1 cellular context compared by ENCODE assay signal in genomic region chr15:65904301-65904700, GRCh38.
TF ChIP-seq lines count a peak whose summit lies in the region.

No MANE protein-coding gene starts in this region.

TF ChIP-seq in SK-N-SH, 30 proteins besides CTCF, POLR2A, EP300 and RAD21 (continued from another document):
- TF ChIP-seq JUND (IDR thresholded peaks at IDR 0.05) (no peak), TEAD4 (IDR thresholded peaks at IDR 0.05; ENCODE audit: borderline replicate concordance, insufficient read depth) (no peak), FOSL2 (IDR thresholded peaks at IDR 0.05; ENCODE audit: borderline replicate concordance, low read depth) (no peak), ELF1 (IDR thresholded peaks at IDR 0.05) (no peak), TAF1 (IDR thresholded peaks at IDR 0.05; ENCODE audit: borderline replicate concordance, low read depth, low read length) (no peak), FOXM1 (IDR thresholded peaks at IDR 0.05; ENCODE audit: low read depth) (no peak), REST (IDR thresholded peaks at IDR 0.05; ENCODE audit: low read depth, low read length) (no peak), POLR2AphosphoS5 (IDR thresholded peaks at IDR 0.05; ENCODE audit: low read depth, low read length) (no peak), NFIC (IDR thresholded peaks at IDR 0.05; ENCODE audit: borderline replicate concordance) (no peak), YY1 (IDR thresholded peaks at IDR 0.05; ENCODE audit: low read depth) (no peak), MEF2A (IDR thresholded peaks at IDR 0.05; ENCODE audit: borderline replicate concordance, low read depth) (no peak), RFX5 (IDR thresholded peaks at IDR 0.05; ENCODE audit: low read length) (no peak), SIN3A (IDR thresholded peaks at IDR 0.05; ENCODE audit: borderline replicate concordance, low read depth, low read length) (no peak)
